Comparison of ENCODE assay signal across 14 cellular contexts in genomic region chr3:109729111-109729510, GRCh38.
DNase-seq lines count a peak whose midpoint lies in the region; ATAC-seq and TF ChIP-seq lines count a peak whose summit lies in the region.
"Had no signal": no experiment of that assay in that cellular context is flagged by ENCODE, and none has a peak within 500 bp of the region (broad histone marks: within the 10 kb centered on the region; RNA-seq: fewer than 3 reads in every experiment).

No MANE protein-coding gene starts in this region.

- peak; percentile 9 for DNase-seq in DMS53 treated with DMSO at 0.1 percent for 48 hours (lab: John Stamatoyannopoulos, UW; ENCODE audit: unreplicated experiment)
- peak; percentile 23 for DNase-seq in HT1080 (ENCODE audit: low read depth)
- DNase-seq in epithelial cell of esophagus (ENCODE audit: low read depth): peak; percentile 25
- peak; percentile 9 for DNase-seq in iris pigment epithelial cell (ENCODE audit: low read depth)
- DNase-seq in effector memory CD4-positive, alpha-beta T cell: no peak
- no peak for DNase-seq in gastrocnemius medialis
- DNase-seq: C1 segment of cervical spinal cord, KG1, NCI-H1436 treated with DMSO at 0.1 percent for 48 hours, NCI-H2029 treated with DMSO at 0.1 percent for 48 hours, NCI-H748 treated with DMSO at 0.1 percent for 48 hours, SJCRH30 had no signal

- no peak overlapping the region for H3K27ac ChIP-seq in effector memory CD4-positive, alpha-beta T cell (ENCODE audit: insufficient read depth, low read length, poor library complexity, severe bottlenecking)
- H3K27ac ChIP-seq in gastrocnemius medialis: no peak overlapping the region
- H3K27ac ChIP-seq: SJCRH30 had no signal

- H3K27me3 ChIP-seq in effector memory CD4-positive, alpha-beta T cell (replicated peaks; ENCODE audit: control insufficient read depth, insufficient read depth, low read length, poor library complexity, severe bottlenecking): no peaks in the 10 kb centered on the region
- H3K27me3 ChIP-seq in gastrocnemius medialis: no peaks in the 10 kb centered on the region
- H3K27me3 ChIP-seq: SJCRH30 had no signal

- no peaks in the 10 kb centered on the region for H3K4me1 ChIP-seq in effector memory CD4-positive, alpha-beta T cell (ENCODE audit: control insufficient read depth, insufficient read depth, low read length, poor library complexity, severe bottlenecking)
- no peaks in the 10 kb centered on the region for H3K4me1 ChIP-seq in gastrocnemius medialis
- H3K4me1 ChIP-seq: SJCRH30 had no signal

- H3K4me3 ChIP-seq in epithelial cell of esophagus (ENCODE audit: low read length) (no peak overlapping the region), gastrocnemius medialis (no peak overlapping the region)
- H3K4me3 ChIP-seq in effector memory CD4-positive, alpha-beta T cell (ENCODE audit: insufficient read depth, low read depth, low read length, poor library complexity, severe bottlenecking): no peak overlapping the region
- H3K4me3 ChIP-seq: SJCRH30 had no signal

- intact Hi-C loops in gastrocnemius medialis (cut with DNase I; ENCODE audit: low total_unique reads): no loop called here

- no peaks in the 10 kb centered on the region for H3K9me3 ChIP-seq in effector memory CD4-positive, alpha-beta T cell (ENCODE audit: control insufficient read depth, low read length)
- no peaks in the 10 kb centered on the region for H3K9me3 ChIP-seq in gastrocnemius medialis
- H3K9me3 ChIP-seq: SJCRH30 had no signal

- TF ChIP-seq POLR2A in gastrocnemius medialis (IDR thresholded peaks at IDR 0.05): no peak

- no peak for TF ChIP-seq CTCF in epithelial cell of esophagus (IDR thresholded peaks at IDR 0.05; ENCODE audit: insufficient read depth, low read depth, low read length, missing control alignments)
- no peak for TF ChIP-seq CTCF in gastrocnemius medialis (IDR thresholded peaks at IDR 0.05 in 4 of 5, conservative IDR thresholded peaks at IDR 0.05 in 1 of 5)

- H3K36me3 ChIP-seq in effector memory CD4-positive, alpha-beta T cell (ENCODE audit: control insufficient read depth, insufficient read depth, low read length): no peaks in the 10 kb centered on the region
- no peaks in the 10 kb centered on the region for H3K36me3 ChIP-seq in gastrocnemius medialis
- H3K36me3 ChIP-seq: SJCRH30 had no signal

- ATAC-seq in HG02840 (IDR thresholded peaks at IDR 0.05; ENCODE audit: low FRiP score, unreplicated experiment) (no peak), gastrocnemius medialis (no peak)
- no peak for ATAC-seq in activated CD4-positive, CD25-positive, alpha-beta regulatory T cell treated with anti-CD3 and anti-CD28 coated beads, Interleukin-2, amount 50 U/mL, for 24 hours

- in situ Hi-C loops in gastrocnemius medialis (cut with MboI; ENCODE audit: low sequenced_read_pairs in 4 of 4): loop anchor here in 1 of 4 donors (25.0 kb wide), 1 partner anchor 583 kb away; no protein-coding TSS in a partner anchor

Comparison
In these comparisons a context has a peak if more than half of its experiments do, and no peak if none do; other contexts are left out.
1. DNase-seq: peak in DMS53 treated with DMSO at 0.1 percent for 48 hours (single experiment), HT1080 (single experiment), epithelial cell of esophagus (single experiment) and iris pigment epithelial cell (single experiment); none in effector memory CD4-positive, alpha-beta T cell (0 of 3) and gastrocnemius medialis (0 of 2).